14 cellular contexts compared by ENCODE assay signal in genomic region chr9:137455361-137455991, GRCh38. TPM values are rescaled to one million over a fixed set of nuclear protein-coding genes. Genes with fewer than 3 reads are reported as not detected.
DNase-seq lines count a peak whose midpoint lies in the region; ATAC-seq and TF ChIP-seq lines count a peak whose summit lies in the region.
"Had no signal": no experiment of that assay in that cellular context is flagged by ENCODE, and none has a peak within 500 bp of the region (broad histone marks: within the 10 kb centered on the region; RNA-seq: fewer than 3 reads in every experiment).

No MANE protein-coding gene starts in this region.

- H3K4me3 ChIP-seq in RWPE2 (ENCODE audit: severe bottlenecking) (no peak overlapping the region), gastroesophageal sphincter (no peak overlapping the region)
- H3K4me3 ChIP-seq: body of pancreas had no signal

- H3K27me3 ChIP-seq in RWPE2 (ENCODE audit: insufficient read depth, poor library complexity, severe bottlenecking) (no peaks in the 10 kb centered on the region), layer of hippocampus (ENCODE audit: control insufficient read depth, insufficient read depth, low read length) (no peaks in the 10 kb centered on the region), gastroesophageal sphincter (no peaks in the 10 kb centered on the region)
- H3K27me3 ChIP-seq: body of pancreas had no signal

- H3K27me3 Mint-ChIP-seq in activated T-cell treated with anti-CD3 and anti-CD28 coated beads, Interleukin-2, amount 50 U/mL, for 24 hours, result no peaks in the 10 kb centered on the region
- no peaks in the 10 kb centered on the region for H3K27me3 Mint-ChIP-seq in stimulated activated memory B cell treated with anti-CD40 and anti-IgM and Interleukin-4, amounts not matched to agents 10 μg/mL and 1 μg/mL and 100 μg/mL, for 72 hours
- no peaks in the 10 kb centered on the region for H3K27me3 Mint-ChIP-seq in HFFc6 (ENCODE audit: insufficient read depth)
- H3K27me3 Mint-ChIP-seq: naive thymus-derived CD8-positive, alpha-beta T cell; stimulated activated naive CD8-positive, alpha-beta T cell treated with anti-CD3 and anti-CD28 coated beads, Interleukin-15, amount 100 ng/mL, for 72 hours had no signal

- 100% methylated on average over 1 to 2 of the region's 18 CpGs for WGBS in gastroesophageal sphincter (ENCODE audit: low coverage in 1 of 2), 2 donors

- no peaks in the 10 kb centered on the region for H3K9me3 ChIP-seq in RWPE2 (ENCODE audit: severe bottlenecking)
- no peaks in the 10 kb centered on the region for H3K9me3 ChIP-seq in gastroesophageal sphincter
- H3K9me3 ChIP-seq: body of pancreas had no signal

- peak overlapping the region; percentile 30 for H3K4me3 Mint-ChIP-seq in activated T-cell treated with anti-CD3 and anti-CD28 coated beads, Interleukin-2, amount 50 U/mL, for 24 hours
- H3K4me3 Mint-ChIP-seq in stimulated activated memory B cell treated with anti-CD40 and anti-IgM and Interleukin-4, amounts not matched to agents 10 μg/mL and 1 μg/mL and 100 μg/mL, for 72 hours, result peak overlapping the region; percentile 45
- H3K4me3 Mint-ChIP-seq in HFFc6, result no peak overlapping the region

- TF ChIP-seq CTCF in RWPE2 (IDR thresholded peaks at IDR 0.05; ENCODE audit: poor library complexity, severe bottlenecking) (no peak), gastroesophageal sphincter (IDR thresholded peaks at IDR 0.05) (no peak), HFFc6 (IDR thresholded peaks at IDR 0.05) (no peak)

- TF ChIP-seq EP300 in gastroesophageal sphincter (IDR thresholded peaks at IDR 0.05), result no peak

- no peak overlapping the region for H3K27ac Mint-ChIP-seq in activated T-cell treated with anti-CD3 and anti-CD28 coated beads, Interleukin-2, amount 50 U/mL, for 24 hours
- peak overlapping the region; percentile 55 for H3K27ac Mint-ChIP-seq in stimulated activated memory B cell treated with anti-CD40 and anti-IgM and Interleukin-4, amounts not matched to agents 10 μg/mL and 1 μg/mL and 100 μg/mL, for 72 hours
- H3K27ac Mint-ChIP-seq in HFFc6, result no peak overlapping the region
- H3K27ac Mint-ChIP-seq: stimulated activated naive CD8-positive, alpha-beta T cell treated with anti-CD3 and anti-CD28 coated beads, Interleukin-15, amount 100 ng/mL, for 72 hours had no signal

- peaks cover 44% of the 10 kb centered on the region for H3K36me3 Mint-ChIP-seq in activated T-cell treated with anti-CD3 and anti-CD28 coated beads, Interleukin-2, amount 50 U/mL, for 24 hours (ENCODE audit: low read depth)
- H3K36me3 Mint-ChIP-seq in stimulated activated memory B cell treated with anti-CD40 and anti-IgM and Interleukin-4, amounts not matched to agents 10 μg/mL and 1 μg/mL and 100 μg/mL, for 72 hours, result peaks cover 23% of the 10 kb centered on the region
- H3K36me3 Mint-ChIP-seq in HFFc6 (ENCODE audit: low read depth), result no peaks in the 10 kb centered on the region

- DNase-seq in activated T-cell treated with anti-CD3 and anti-CD28 coated beads, Interleukin-2, amount 50 U/mL, for 24 hours, result no peak
- DNase-seq in activated T-cell treated with anti-CD3 and anti-CD28 coated beads, Interleukin-2, amount 50 U/mL, for 48 hours, result no peak
- DNase-seq in RWPE2 (ENCODE audit: low spot score) (peak; percentile 61), midbrain (lab: John Stamatoyannopoulos, UW) (no peak), HFFc6 (no peak)
- DNase-seq: NCI-H1048 had no signal

- peaks cover 48% of the 10 kb centered on the region for H3K4me1 Mint-ChIP-seq in activated T-cell treated with anti-CD3 and anti-CD28 coated beads, Interleukin-2, amount 50 U/mL, for 24 hours (ENCODE audit: low read depth)
- H3K4me1 Mint-ChIP-seq in stimulated activated memory B cell treated with anti-CD40 and anti-IgM and Interleukin-4, amounts not matched to agents 10 μg/mL and 1 μg/mL and 100 μg/mL, for 72 hours, result peaks cover 55% of the 10 kb centered on the region
- H3K4me1 Mint-ChIP-seq in HFFc6 (ENCODE audit: low read depth), result no peaks in the 10 kb centered on the region

- H3K36me3 ChIP-seq in RWPE2 (ENCODE audit: low read depth) (peaks cover 32% of the 10 kb centered on the region), gastroesophageal sphincter (peaks cover 0 to 41% of the 10 kb centered on the region in 2 donors)

- no peaks in the 10 kb centered on the region for H3K9me3 Mint-ChIP-seq in activated T-cell treated with anti-CD3 and anti-CD28 coated beads, Interleukin-2, amount 50 U/mL, for 24 hours
- peaks cover 5% of the 10 kb centered on the region for H3K9me3 Mint-ChIP-seq in stimulated activated memory B cell treated with anti-CD40 and anti-IgM and Interleukin-4, amounts not matched to agents 10 μg/mL and 1 μg/mL and 100 μg/mL, for 72 hours
- no peaks in the 10 kb centered on the region for H3K9me3 Mint-ChIP-seq in HFFc6
- H3K9me3 Mint-ChIP-seq: stimulated activated naive CD8-positive, alpha-beta T cell treated with anti-CD3 and anti-CD28 coated beads, Interleukin-15, amount 100 ng/mL, for 72 hours had no signal

- H3K4me1 ChIP-seq in RWPE2 (ENCODE audit: insufficient read depth, poor library complexity, severe bottlenecking), result no peaks in the 10 kb centered on the region
- peaks cover 0 to 72% (median 24%) of the 10 kb centered on the region in 3 donors for H3K4me1 ChIP-seq in gastroesophageal sphincter

- TF ChIP-seq POLR2A in gastroesophageal sphincter (IDR thresholded peaks at IDR 0.05), result no peak

- ATAC-seq in RWPE2 (ENCODE audit: low read depth), result no peak
- no peak for ATAC-seq in stimulated activated memory B cell treated with anti-CD40 and anti-IgM and Interleukin-4, amounts not matched to agents 10 μg/mL and 1 μg/mL and 100 μg/mL, for 72 hours
- ATAC-seq in gastroesophageal sphincter, result no peak
- ATAC-seq: body of pancreas; naive thymus-derived CD8-positive, alpha-beta T cell; stimulated activated naive CD8-positive, alpha-beta T cell treated with anti-CD3 and anti-CD28 coated beads, Interleukin-15, amount 100 ng/mL, for 72 hours had no signal

- no peak overlapping the region for H3K27ac ChIP-seq in RWPE2 (ENCODE audit: poor library complexity, severe bottlenecking)
- peak overlapping the region; percentile 18 for H3K27ac ChIP-seq in layer of hippocampus (ENCODE audit: low read depth, low read length)
- H3K27ac ChIP-seq in gastroesophageal sphincter, result peak overlapping the region in 2 of 4 donors; percentile 77 to 79

RNA-seq across cellular contexts. Expression of gene NSMF, which starts 3.7 kb away (rescaled TPM):
- 10 to 100 TPM; 38.1 to 63.5 (median 49.1) TPM for total RNA-seq in gastroesophageal sphincter
- 10 to 100 TPM; 24.3 to 29.9 (median 26.4) TPM for total RNA-seq in HFFc6 (2021; fragmentation: NEBNext Ultra II Directional; extraction: Animal tissue kit (Norgen Biotek cat#: 25700))

RNA-seq across cellular contexts. Expression of gene ENTPD8, which starts 14.3 kb away (rescaled TPM):
- total RNA-seq in gastroesophageal sphincter, result under 1 TPM in 1 of 4 donors, not detected in 3; 0.57 TPM
- not detected for total RNA-seq in HFFc6 (2021; fragmentation: NEBNext Ultra II Directional; extraction: Animal tissue kit (Norgen Biotek cat#: 25700))
- total RNA-seq: naive thymus-derived CD8-positive, alpha-beta T cell; NCI-H460; SK-MEL-5 had no signal

RNA-seq across cellular contexts. Expression of gene NOXA1, which starts 32.3 kb away (rescaled TPM):
- total RNA-seq in gastroesophageal sphincter, result 1 to 10 TPM; 1.1 to 4.2 (median 3.0) TPM
- total RNA-seq in HFFc6 (2021; fragmentation: NEBNext Ultra II Directional; extraction: Animal tissue kit (Norgen Biotek cat#: 25700)), result under 1 TPM in 5 of 6 experiments, not detected in 1; 0.09 to 0.36 (median 0.20) TPM

RNA-seq across cellular contexts. Expression of gene EXD3, which starts 32.5 kb away (rescaled TPM):
- 10 to 100 TPM in 2 of 4 donors, 1 to 10 TPM in 2; 3.7 to 29.7 (median 10.9) TPM for total RNA-seq in gastroesophageal sphincter
- total RNA-seq in HFFc6 (2021; fragmentation: NEBNext Ultra II Directional; extraction: Animal tissue kit (Norgen Biotek cat#: 25700)), result 10 to 100 TPM in 1 of 6 experiments, 1 to 10 TPM in 5; 6.4 to 10.6 (median 8.7) TPM
